ENCODE assay signal across 8 cellular contexts in genomic region chr9:96417051-96417586, GRCh38. TPM values are rescaled to one million over a fixed set of nuclear protein-coding genes. Genes with fewer than 3 reads are reported as not detected.
DNase-seq lines count a peak whose midpoint lies in the region; ATAC-seq and TF ChIP-seq lines count a peak whose summit lies in the region.

No MANE protein-coding gene starts in this region.

- H3K27me3 ChIP-seq in kidney epithelial cell (ENCODE audit: control insufficient read depth, insufficient read depth, low read length) = no peaks in the 10 kb centered on the region

- DNase-seq in NCI-H345 (lab: John Stamatoyannopoulos, UW) (peak; percentile 90), cerebellar cortex (ENCODE audit: low spot score) (peak; percentile 85), kidney epithelial cell (ENCODE audit: low read depth) (no peak)
- peak; percentile 88 for DNase-seq in activated CD4-positive, CD25-positive, alpha-beta regulatory T cell treated with anti-CD3 and anti-CD28 coated beads, Interleukin-2, amount 50 U/mL, for 72 hours
- DNase-seq in stimulated activated CD4-positive, alpha-beta T cell treated with anti-CD3 and anti-CD28 coated beads, Interleukin-15, amount 100 ng/mL, for 1 hour (ENCODE audit: low read depth in 1 of 2, low spot score in 1 of 2) = peak; percentile 87 to 91

- no peaks in the 10 kb centered on the region for H3K36me3 ChIP-seq in kidney epithelial cell (ENCODE audit: control insufficient read depth, insufficient read depth, low read length)

- ATAC-seq in HG02973 (IDR thresholded peaks at IDR 0.05; ENCODE audit: unreplicated experiment) = peak; percentile 12
- no peak for ATAC-seq in GM21576 (IDR thresholded peaks at IDR 0.05; ENCODE audit: unreplicated experiment)

- H3K4me3 ChIP-seq in GM08714 (ENCODE audit: low read length) (peak overlapping the region; percentile 95), kidney epithelial cell (ENCODE audit: low read depth, low read length) (peak overlapping the region; percentile 81)

- no peak for TF ChIP-seq CTCF in kidney epithelial cell (IDR thresholded peaks at IDR 0.05; ENCODE audit: insufficient read depth, low read length, poor library complexity, severe bottlenecking)

RNA-seq across cellular contexts. Expression of gene ZNF367, which starts 1.1 kb away (rescaled TPM):
- 1.4 and 2.4 TPM in 2 replicates for total RNA-seq in kidney epithelial cell

RNA-seq across cellular contexts. Expression of gene HABP4, which starts 32.9 kb away (rescaled TPM):
- total RNA-seq in kidney epithelial cell = 21.8 and 26.7 TPM in 2 replicates

RNA-seq across cellular contexts. Expression of gene SLC35D2, which starts 33.6 kb away (rescaled TPM):
- total RNA-seq in kidney epithelial cell = 49.5 and 50.4 TPM in 2 replicates
